In genomic region chr15:73626072-73626471, GRCh38 we compare ENCODE assay signal across 28 cellular contexts. TPM values are rescaled to one million over a fixed set of nuclear protein-coding genes. Genes with fewer than 3 reads are reported as not detected.
A peak's percentile ranks its signal among the peaks of the same experiment; 100 is the strongest.
DNase-seq lines count a peak whose midpoint lies in the region; ATAC-seq, FAIRE-seq and TF ChIP-seq lines count a peak whose summit lies in the region.
"Had no signal": no experiment of that assay in that cellular context is flagged by ENCODE, and none has a peak within 500 bp of the region (broad histone marks: within the 10 kb centered on the region; RNA-seq: fewer than 3 reads in every experiment).

No MANE protein-coding gene starts in this region.

- H3K4me1 ChIP-seq in H9 (ENCODE audit: insufficient read depth, low read length), result peaks cover 6% of the 10 kb centered on the region; the same call in 1 of the 2 replicates
- peaks cover 19% of the 10 kb centered on the region for H3K4me1 ChIP-seq in GM12878 (ENCODE audit: control insufficient read depth, insufficient read depth, low read length)
- peaks cover 45% of the 10 kb centered on the region for H3K4me1 ChIP-seq in keratinocyte (ENCODE audit: control insufficient read depth, extremely low read depth, insufficient read depth, low read length)
- peaks cover 3% of the 10 kb centered on the region for H3K4me1 ChIP-seq in parathyroid adenoma
- peaks cover 0 to 100% (median 56%) of the 10 kb centered on the region in 4 donors for H3K4me1 ChIP-seq in tibial artery

- in situ Hi-C loops in GM12878 (cut with MboI), result no loop called here

- TF ChIP-seq EP300 in GM12878 (IDR thresholded peaks at IDR 0.05; ENCODE audit: borderline replicate concordance in 1 of 2, control insufficient read depth in 1 of 2, low read depth in 2 of 2, low read length in 2 of 2), result no peak

- H3K79me1 ChIP-seq in H9 (ENCODE audit: insufficient read depth, low read depth, low read length, poor library complexity, severe bottlenecking), result peaks cover 6% of the 10 kb centered on the region

- dilution Hi-C loops in keratinocyte (cut with MboI; ENCODE audit: extremely low pct_ligation_motif_present, low sequenced_read_pairs), result no loop called here

- no peak overlapping the region for H2AK5ac ChIP-seq in H9 (ENCODE audit: insufficient read length, low read length)

- no peaks in the 10 kb centered on the region for H3K36me3 Mint-ChIP-seq in H9 (ENCODE audit: insufficient read depth in 1 of 3, low read depth in 3 of 3)
- H3K36me3 Mint-ChIP-seq: type B pancreatic cell had no signal

- DNase-seq in H9 (no peak), GM12878 (ENCODE audit: low read depth, low spot score) (no peak), keratinocyte (ENCODE audit: low read depth, low spot score) (no peak), tibial artery (no peak), NAMALWA (ENCODE audit: low spot score) (no peak), H54 (ENCODE audit: insufficient read length, low spot score) (no peak)
- DNase-seq: activated B cell treated with CpG ODN at 0.5 μM for 24 hours; activated CD4-positive, alpha-beta T cell treated with anti-CD3 and anti-CD28 coated beads, Interleukin-2, amount 10 ng/mL, durations not matched to agents 7 days and 5 days; activated gamma-delta T cell treated with Interleukin-2 at 50 U/mL for 16 hours; activated T-cell treated with anti-CD3 and anti-CD28 coated beads, Interleukin-2, amount 50 U/mL, for 24 hours; caudate nucleus; cortex of kidney; effector memory CD4-positive, alpha-beta T cell; foreskin melanocyte; HCEC 1CT; MV-4-11; NCI-H146; NCI-H446; NCI-H82; stimulated activated CD4-positive, alpha-beta T cell treated with anti-CD3 and anti-CD28 coated beads, Interleukin-4, amount 100 ng/mL, for 1 hour; T1000 had no signal

- H4K5ac ChIP-seq in H9 (ENCODE audit: insufficient read length, low read depth, low read length), result no peak overlapping the region

- no peak overlapping the region for H2BK20ac ChIP-seq in H9 (ENCODE audit: low read depth, low read length, poor library complexity, severe bottlenecking)

- no peak overlapping the region for H3K4me3 ChIP-seq in GM12878
- H3K4me3 ChIP-seq in keratinocyte (ENCODE audit: control insufficient read depth in 2 of 3, extremely low read depth in 1 of 3, insufficient read depth in 2 of 3, low read depth in 1 of 3, low read length in 3 of 3), result peak overlapping the region in 1 of 3 experiments; percentile 5
- peak overlapping the region; percentile 31 for H3K4me3 ChIP-seq in parathyroid adenoma (ENCODE audit: low read depth, low read length)
- no peak overlapping the region for H3K4me3 ChIP-seq in tibial artery

- POLR2A ChIA-PET in GM12878 (lab: Charles Lee), result interaction anchor here (1.0 kb wide), 1 partner anchor 19 kb away, joined by 3 read pairs; no protein-coding TSS in a partner anchor

- RAD21 ChIA-PET in GM12878 (lab: Charles Lee; ENCODE audit: unreplicated experiment), result interaction anchor here (2.3 kb wide), 1 partner anchor 11 kb away, joined by 10 read pairs; no protein-coding TSS in a partner anchor

- no peak overlapping the region for H2BK5ac ChIP-seq in H9 (ENCODE audit: insufficient read length, low read length)

- no peak overlapping the region for H3K4ac ChIP-seq in H9 (ENCODE audit: low read depth, low read length)

- H3K27me3 Mint-ChIP-seq in H9 (ENCODE audit: low read depth), result no peaks in the 10 kb centered on the region
- H3K27me3 Mint-ChIP-seq: activated B cell treated with CpG ODN at 0.5 μM for 24 hours; activated CD4-positive, alpha-beta T cell treated with anti-CD3 and anti-CD28 coated beads, Interleukin-2, amount 10 ng/mL, durations not matched to agents 7 days and 5 days; activated T-cell treated with anti-CD3 and anti-CD28 coated beads, Interleukin-2, amount 50 U/mL, for 24 hours; progenitor cell of endocrine pancreas; type B pancreatic cell had no signal

- TF ChIP-seq POLR2A in GM12878 (IDR thresholded peaks at IDR 0.05; ENCODE audit: low read depth, low read length) (no peak), H54 (IDR thresholded peaks at IDR 0.05; ENCODE audit: low read depth, low read length) (no peak)

- no peak overlapping the region for H4K91ac ChIP-seq in H9 (ENCODE audit: insufficient read length, low read depth, low read length)

- H3K4me1 Mint-ChIP-seq in H9, result peaks cover 62 to 65% of the 10 kb centered on the region in 2 experiments

- H3K27me3 ChIP-seq in H9 (ENCODE audit: insufficient read depth, low read length), result no peaks in the 10 kb centered on the region
- H3K27me3 ChIP-seq in GM12878 (replicated peaks in 1 of 2; ENCODE audit: control insufficient read depth in 2 of 2, insufficient read depth in 2 of 2, low read length in 1 of 2), result no peaks in the 10 kb centered on the region
- H3K27me3 ChIP-seq in keratinocyte (ENCODE audit: control insufficient read depth, extremely low read depth, insufficient read depth, low read length), result no peaks in the 10 kb centered on the region
- no peaks in the 10 kb centered on the region for H3K27me3 ChIP-seq in parathyroid adenoma (ENCODE audit: control insufficient read depth, insufficient read depth, low read length)
- no peaks in the 10 kb centered on the region for H3K27me3 ChIP-seq in tibial artery

- H3K4me3 Mint-ChIP-seq in H9, result no peak overlapping the region
- H3K4me3 Mint-ChIP-seq: activated B cell treated with CpG ODN at 0.5 μM for 24 hours; activated CD4-positive, alpha-beta T cell treated with anti-CD3 and anti-CD28 coated beads, Interleukin-2, amount 10 ng/mL, durations not matched to agents 7 days and 5 days; activated T-cell treated with anti-CD3 and anti-CD28 coated beads, Interleukin-2, amount 50 U/mL, for 24 hours; type B pancreatic cell had no signal

- no peak overlapping the region for H3K14ac ChIP-seq in H9 (ENCODE audit: insufficient read depth, low read length)

- H3K23ac ChIP-seq in H9 (ENCODE audit: insufficient read length, low read depth, low read length), result no peak overlapping the region

- H3K27ac ChIP-seq in H9 (ENCODE audit: insufficient read length, low read depth, low read length) (no peak overlapping the region), GM12878 (ENCODE audit: control insufficient read depth, insufficient read depth) (0 out of 2 replicates have a peak overlapping the region, but pooled peaks have one; percentile 4), keratinocyte (ENCODE audit: control insufficient read depth, insufficient read depth, low read length) (peak overlapping the region; percentile 10), parathyroid adenoma (no peak overlapping the region), tibial artery (no peak overlapping the region)

- H3K9me3 ChIP-seq in H9 (ENCODE audit: control insufficient read depth, low read depth, low read length) (no peaks in the 10 kb centered on the region), GM12878 (replicated peaks; ENCODE audit: control insufficient read depth, insufficient read depth, low read length) (no peaks in the 10 kb centered on the region), keratinocyte (ENCODE audit: control insufficient read depth, low read depth, low read length) (no peaks in the 10 kb centered on the region), parathyroid adenoma (ENCODE audit: control insufficient read depth, low read length) (no peaks in the 10 kb centered on the region), tibial artery (no peaks in the 10 kb centered on the region)

- H3K56ac ChIP-seq in H9 (ENCODE audit: insufficient read length, low read depth, low read length), result no peak overlapping the region

- ATAC-seq in GM12878 (no peak), HG02852 (IDR thresholded peaks at IDR 0.05; ENCODE audit: unreplicated experiment) (no peak)
- ATAC-seq: HepG2, sciatic nerve had no signal

- peak overlapping the region in 2 of 3 experiments; percentile 4 to 44; a peak in 2 of 7 replicates for H3K27ac Mint-ChIP-seq in H9
- H3K27ac Mint-ChIP-seq: activated B cell treated with CpG ODN at 0.5 μM for 24 hours; activated CD4-positive, alpha-beta T cell treated with anti-CD3 and anti-CD28 coated beads, Interleukin-2, amount 10 ng/mL, durations not matched to agents 7 days and 5 days; activated T-cell treated with anti-CD3 and anti-CD28 coated beads, Interleukin-2, amount 50 U/mL, for 24 hours; progenitor cell of endocrine pancreas; type B pancreatic cell had no signal

- H3K79me2 ChIP-seq in H9 (ENCODE audit: insufficient read depth, low read length) (peaks cover 23% of the 10 kb centered on the region; the same call in 1 of the 2 replicates), GM12878 (ENCODE audit: control insufficient read depth, insufficient read depth, low read length) (peaks cover 86% of the 10 kb centered on the region), keratinocyte (ENCODE audit: control insufficient read depth, insufficient read depth, low read length) (peaks cover 99% of the 10 kb centered on the region), parathyroid adenoma (peaks cover 20% of the 10 kb centered on the region)

- no peak overlapping the region for H3K18ac ChIP-seq in H9 (ENCODE audit: insufficient read length, low read depth, low read length)

- no peaks in the 10 kb centered on the region for H3K9me3 Mint-ChIP-seq in H9
- H3K9me3 Mint-ChIP-seq: activated B cell treated with CpG ODN at 0.5 μM for 24 hours; activated CD4-positive, alpha-beta T cell treated with anti-CD3 and anti-CD28 coated beads, Interleukin-2, amount 10 ng/mL, durations not matched to agents 7 days and 5 days; activated T-cell treated with anti-CD3 and anti-CD28 coated beads, Interleukin-2, amount 50 U/mL, for 24 hours; type B pancreatic cell had no signal

- no peaks in the 10 kb centered on the region; a peak in 1 of 4 replicates for H3K36me3 ChIP-seq in GM12878 (ENCODE audit: control insufficient read depth in 2 of 2, insufficient read depth in 2 of 2, low read length in 1 of 2)
- no peaks in the 10 kb centered on the region for H3K36me3 ChIP-seq in keratinocyte (ENCODE audit: control insufficient read depth in 2 of 2, extremely low read depth in 1 of 2, insufficient read depth in 2 of 2, low read length in 2 of 2)
- H3K36me3 ChIP-seq in parathyroid adenoma (ENCODE audit: control insufficient read depth, insufficient read depth, low read length), result no peaks in the 10 kb centered on the region
- no peaks in the 10 kb centered on the region for H3K36me3 ChIP-seq in tibial artery

- H4K8ac ChIP-seq in H9 (replicated peaks; ENCODE audit: insufficient read length, low read depth, low read length), result no peak overlapping the region

- FAIRE-seq in GM12878 (lab: Jason Lieb, UNC), result no peak
- no peak for FAIRE-seq in keratinocyte (lab: Jason Lieb, UNC)
- no peak for FAIRE-seq in H54 (lab: Jason Lieb, UNC)
- FAIRE-seq: astrocyte, HepG2 had no signal

- no peaks in the 10 kb centered on the region for H3K23me2 ChIP-seq in H9 (ENCODE audit: insufficient read length, low read depth, low read length, poor library complexity, severe bottlenecking)

- no peak overlapping the region for H3K4me2 ChIP-seq in H9 (ENCODE audit: insufficient read depth, insufficient read length, low read length)
- H3K4me2 ChIP-seq in GM12878 (ENCODE audit: control insufficient read depth, insufficient read depth), result no peak overlapping the region
- H3K4me2 ChIP-seq in keratinocyte (ENCODE audit: control insufficient read depth, extremely low read depth, insufficient read depth, low read depth, low read length), result peak overlapping the region; percentile 46
- peak overlapping the region; percentile 40 for H3K4me2 ChIP-seq in parathyroid adenoma (ENCODE audit: low read length)

- CTCF ChIA-PET in GM12878 (lab: Yijun Ruan, JAX), result interaction anchor here (1.2 to 2.3 kb wide), 2 partner anchors 11 to 19 kb away, joined by 7 to 21 read pairs (median 9); no protein-coding TSS in a partner anchor

- H3K9ac ChIP-seq in H9 (ENCODE audit: extremely low read depth, insufficient read length, low read length) (no peak overlapping the region), GM12878 (ENCODE audit: control insufficient read depth, insufficient read depth, low read length) (no peak overlapping the region), keratinocyte (ENCODE audit: control insufficient read depth, extremely low read depth, insufficient read depth, low read length) (no peak overlapping the region), parathyroid adenoma (no peak overlapping the region)

- BruUV-seq in GM12878 (replicated peaks; lab: Mats Ljungman, UMichigan), result no TSS peak

- no peak overlapping the region for H2AFZ ChIP-seq in H9 (ENCODE audit: low read length)
- no peak overlapping the region for H2AFZ ChIP-seq in GM12878 (ENCODE audit: control insufficient read depth, low read depth, low read length)
- no peak overlapping the region for H2AFZ ChIP-seq in keratinocyte (ENCODE audit: control insufficient read depth, low read length)
- no peak overlapping the region for H2AFZ ChIP-seq in parathyroid adenoma

- intact Hi-C loops in GM12878 (cut with micrococcal nuclease; ENCODE audit: unreplicated experiment) (no loop called here), tibial artery (cut with DNase I; ENCODE audit: low total_unique reads) (no loop called here)

- no peaks in the 10 kb centered on the region for H4K20me1 ChIP-seq in H9 (ENCODE audit: control insufficient read depth, insufficient read depth, insufficient read length)
- no peaks in the 10 kb centered on the region for H4K20me1 ChIP-seq in GM12878 (ENCODE audit: control insufficient read depth, insufficient read depth)
- H4K20me1 ChIP-seq in keratinocyte (ENCODE audit: control insufficient read depth, extremely low read depth, insufficient read depth, low read length), result peaks cover 10% of the 10 kb centered on the region

- H2BK12ac ChIP-seq in H9 (ENCODE audit: insufficient read length, low read depth, low read length), result no peak overlapping the region

- no peaks in the 10 kb centered on the region for H3K9me1 ChIP-seq in keratinocyte (ENCODE audit: control insufficient read depth, extremely low read depth, insufficient read depth, low read length)

- no peak for TF ChIP-seq RAD21 in GM12878 (IDR thresholded peaks at IDR 0.05; ENCODE audit: insufficient read depth, low read depth, low read length)

- H3T11ph ChIP-seq in H9 (ENCODE audit: low read length), result no peak overlapping the region

- H2BK15ac ChIP-seq in H9 (ENCODE audit: low read depth, low read length), result no peak overlapping the region

- TF ChIP-seq CTCF in H9 (conservative IDR thresholded peaks at IDR 0.05), result no peak
- TF ChIP-seq CTCF in GM12878 (IDR thresholded peaks at IDR 0.05 in 2 of 3, conservative IDR thresholded peaks at IDR 0.05 in 1 of 3; ENCODE audit: control insufficient read depth in 2 of 3, extremely low read depth in 1 of 3, insufficient read depth in 1 of 3, low read depth in 3 of 3, low read length in 3 of 3), result no peak
- no peak for TF ChIP-seq CTCF in keratinocyte (optimal IDR thresholded peaks at IDR 0.05 in 1 of 3, IDR thresholded peaks at IDR 0.05 in 1 of 3, conservative IDR thresholded peaks at IDR 0.05 in 1 of 3; ENCODE audit: extremely low read depth in 1 of 3, insufficient read depth in 2 of 3, low read length in 3 of 3)
- no peak for TF ChIP-seq CTCF in parathyroid adenoma (IDR thresholded peaks at IDR 0.05)
- TF ChIP-seq CTCF in tibial artery (IDR thresholded peaks at IDR 0.05), result no peak

- SMC1A ChIA-PET in GM12878 (lab: Charles Lee; ENCODE audit: uncharacterized antibody, unreplicated experiment), result interaction anchor here (1.5 to 2.7 kb wide), 2 partner anchors 9 to 11 kb away, joined by 4 to 12 read pairs; no protein-coding TSS in a partner anchor

- no CpG with 5 or more reads among the region's 2 CpGs for WGBS in H9 (ENCODE audit: extremely low coverage, insufficient read length, low lambda C conversion rate)
- 0% methylated on average over 2 of the region's 2 CpGs for WGBS in GM12878 (ENCODE audit: insufficient coverage, insufficient replicate concordance, low lambda C conversion rate, missing lambda C conversion rate)

- no peak overlapping the region for H2BK120ac ChIP-seq in H9 (ENCODE audit: low read depth, low read length, poor library complexity, severe bottlenecking)

RNA-seq across cellular contexts. Expression of gene NPTN, which starts 7.1 kb away (rescaled TPM):
- 89.1 and 90.9 TPM in 2 replicates for total RNA-seq in H9 (2021)
- total RNA-seq in GM12878 (2013; cell fraction: nucleolus; rRNA removed), result 77.3 and 80.7 TPM in 2 replicates
- 36.9 and 38.0 TPM in 2 replicates for total RNA-seq in GM12878 (2014; rRNA removed)
- 41.0 and 45.6 TPM in 2 replicates for total RNA-seq in GM12878 (2014; rRNA removed; fragmentation: Illumina TruSeq; extraction: Trizol)
- 40.7 and 42.5 TPM in 2 replicates for total RNA-seq in GM12878 (2021)
- 21.6 TPM for polyA plus RNA-seq in GM12878 (2011; ENCODE audit: low read depth)
- 43.4 and 53.8 TPM in 2 replicates for polyA plus RNA-seq in GM12878 (2011; rRNA removed)
- polyA plus RNA-seq in GM12878 (2011; cell fraction: cytosol; rRNA removed), result 30.8 and 37.2 TPM in 2 replicates
- 56.9 and 67.2 TPM in 2 replicates for polyA plus RNA-seq in GM12878 (2011; cell fraction: nucleus; rRNA removed)
- 27.7 and 36.8 TPM in 2 replicates for polyA plus RNA-seq in GM12878 (2012)
- polyA plus RNA-seq in GM12878 (2014; fragmentation: Illumina TruSeq; extraction: Trizol), result 79.1 and 84.8 TPM in 2 replicates
- 10 to 100 TPM; 17.8 to 21.9 TPM for polyA plus RNA-seq in GM12878 (2014; fragmentation: Nextera tagmentation; extraction: Ambion mirVana)
- polyA plus RNA-seq in GM12878 (2014; rRNA removed), result 33.7 and 35.4 TPM in 2 replicates
- 10 to 100 TPM; 45.7 to 48.1 TPM for polyA plus RNA-seq in GM12878 (2016; fragmentation: Nextera tagmentation; extraction: Ambion mirVana)
- 33.4 and 39.0 TPM in 2 replicates for polyA minus RNA-seq in GM12878 (2011; rRNA and poly(A)+ RNA removed)
- 11.6 and 19.0 TPM in 2 replicates for polyA minus RNA-seq in GM12878 (2011; cell fraction: cytosol; rRNA and poly(A)+ RNA removed)
- polyA minus RNA-seq in GM12878 (2011; cell fraction: nucleus; rRNA and poly(A)+ RNA removed), result 32.8 and 49.5 TPM in 2 replicates
- 137 to 282 TPM (median 223 TPM) in 3 replicates for polyA plus RNA-seq in keratinocyte
- 212 TPM for polyA plus RNA-seq in keratinocyte (2011; ENCODE audit: low read depth)
- polyA plus RNA-seq in keratinocyte (2011; cell fraction: cytosol; rRNA removed), result 117 and 166 TPM in 2 replicates
- polyA plus RNA-seq in keratinocyte (2011; cell fraction: nucleus; rRNA removed), result 442 and 516 TPM in 2 replicates
- polyA plus RNA-seq in keratinocyte (2012; ENCODE audit: low replicate concordance), result 86.1 and 170 TPM in 2 replicates
- polyA minus RNA-seq in keratinocyte, result 98.3 to 190 TPM (median 181 TPM) in 3 replicates
- 73.1 TPM for polyA minus RNA-seq in keratinocyte (2011; cell fraction: cytosol; rRNA and poly(A)+ RNA removed)
- polyA minus RNA-seq in keratinocyte (2011; cell fraction: nucleus; rRNA and poly(A)+ RNA removed), result 140 and 258 TPM in 2 replicates

RNA-seq across cellular contexts. Expression of gene CD276, which starts 58.1 kb away (rescaled TPM):
- total RNA-seq in H9 (2021), result 125 and 133 TPM in 2 replicates
- total RNA-seq in GM12878 (2013; cell fraction: nucleolus; rRNA removed), result 0.34 and 0.73 TPM in 2 replicates
- 1.0 and 1.8 TPM in 2 replicates for total RNA-seq in GM12878 (2014; rRNA removed)
- 0.41 and 0.67 TPM in 2 replicates for total RNA-seq in GM12878 (2014; rRNA removed; fragmentation: Illumina TruSeq; extraction: Trizol)
- total RNA-seq in GM12878 (2021), result 2.5 and 3.0 TPM in 2 replicates
- polyA plus RNA-seq in GM12878 (2011; ENCODE audit: low read depth), result 2.0 TPM
- polyA plus RNA-seq in GM12878 (2011; rRNA removed), result 0.27 and 1.2 TPM in 2 replicates
- 1.3 and 1.6 TPM in 2 replicates for polyA plus RNA-seq in GM12878 (2011; cell fraction: cytosol; rRNA removed)
- 3.9 and 4.6 TPM in 2 replicates for polyA plus RNA-seq in GM12878 (2011; cell fraction: nucleus; rRNA removed)
- 3.3 and 4.4 TPM in 2 replicates for polyA plus RNA-seq in GM12878 (2012)
- polyA plus RNA-seq in GM12878 (2014; fragmentation: Illumina TruSeq; extraction: Trizol), result 1.3 and 1.4 TPM in 2 replicates
- under 1 TPM; 0.11 to 0.20 TPM for polyA plus RNA-seq in GM12878 (2014; fragmentation: Nextera tagmentation; extraction: Ambion mirVana)
- polyA plus RNA-seq in GM12878 (2014; rRNA removed), result 1.3 TPM in 2 replicates
- polyA plus RNA-seq in GM12878 (2016; fragmentation: Nextera tagmentation; extraction: Ambion mirVana), result 1 to 10 TPM in 1 of 2 experiments, under 1 TPM in 1; 0.16 to 1.1 TPM
- 0.95 and 1.3 TPM in 2 replicates for polyA minus RNA-seq in GM12878 (2011; rRNA and poly(A)+ RNA removed)
- polyA minus RNA-seq in GM12878 (2011; cell fraction: cytosol; rRNA and poly(A)+ RNA removed), result 0.62 and 3.5 TPM in 2 replicates
- 0.60 and 1.8 TPM in 2 replicates for polyA minus RNA-seq in GM12878 (2011; cell fraction: nucleus; rRNA and poly(A)+ RNA removed)
- polyA plus RNA-seq in keratinocyte, result 48.9 to 135 TPM (median 62.9 TPM) in 3 replicates
- polyA plus RNA-seq in keratinocyte (2011; ENCODE audit: low read depth), result 77.5 TPM
- polyA plus RNA-seq in keratinocyte (2011; cell fraction: cytosol; rRNA removed), result 53.7 and 79.5 TPM in 2 replicates
- 168 and 214 TPM in 2 replicates for polyA plus RNA-seq in keratinocyte (2011; cell fraction: nucleus; rRNA removed)
- 49.3 and 162 TPM in 2 replicates for polyA plus RNA-seq in keratinocyte (2012; ENCODE audit: low replicate concordance)
- polyA minus RNA-seq in keratinocyte, result 74.5 to 299 TPM (median 92.7 TPM) in 3 replicates
- polyA minus RNA-seq in keratinocyte (2011; cell fraction: cytosol; rRNA and poly(A)+ RNA removed), result 124 TPM
- polyA minus RNA-seq in keratinocyte (2011; cell fraction: nucleus; rRNA and poly(A)+ RNA removed), result 144 and 149 TPM in 2 replicates

Comparison
In these comparisons a context has a peak if more than half of its experiments do, and no peak if none do; other contexts are left out.
1. H3K27ac ChIP-seq: peak in GM12878 (single experiment) and keratinocyte (single experiment); none in H9 (single experiment), parathyroid adenoma (single experiment) and tibial artery (0 of 2).
2. H3K4me2 ChIP-seq: peak in keratinocyte (single experiment) and parathyroid adenoma (single experiment); none in H9 (single experiment) and GM12878 (single experiment).
3. RNA of gene CD276, which starts 58.1 kb away (total RNA-seq): 125 to 133 TPM in H9; 0.34 to 3.0 TPM in GM12878; every median in the first group is over 10 times any median in the second.